20 cellular contexts compared by ENCODE assay signal in genomic region chr5:153187503-153187902, GRCh38.
"Had no signal": no experiment of that assay in that cellular context is flagged by ENCODE, and none has a peak within 500 bp of the region (broad histone marks: within the 10 kb centered on the region; RNA-seq: fewer than 3 reads in every experiment).

No MANE protein-coding gene starts in this region.

- DNase-seq: effector memory CD8-positive, alpha-beta T cell; glutamatergic neuron; immature natural killer cell; left cardiac atrium; left ventricle myocardium inferior; lower lobe of right lung; natural killer cell; posterior cingulate gyrus; spleen; stimulated activated CD4-positive, alpha-beta T cell treated with anti-CD3 and anti-CD28 coated beads, Interleukin-15, amount 100 ng/mL, for 24 hours; stimulated activated CD4-positive, alpha-beta T cell treated with anti-CD3 and anti-CD28 coated beads, Interleukin-1b, Interleukin-23, amount 100 ng/mL, for 48 hours; stimulated activated CD4-positive, alpha-beta T cell treated with anti-CD3 and anti-CD28 coated beads, Interleukin-4, amount 100 ng/mL, for 24 hours; tibial artery; upper lobe of left lung; uterus had no signal

- H3K4me1 ChIP-seq: esophagus muscularis mucosa, gastroesophageal sphincter, left ventricle myocardium inferior, lower lobe of right lung, spleen, tibial artery, upper lobe of left lung, uterus had no signal

- H3K4me3 ChIP-seq: esophagus muscularis mucosa, gastroesophageal sphincter, left ventricle myocardium inferior, lower lobe of right lung, spleen, tibial artery, upper lobe of left lung, uterus had no signal

- ATAC-seq: effector memory CD8-positive, alpha-beta T cell; gastroesophageal sphincter; left cardiac atrium; lower lobe of right lung; natural killer cell; sciatic nerve; stimulated activated memory B cell treated with anti-CD40 and anti-IgM and Interleukin-4, amounts not matched to agents 10 μg/mL and 1 μg/mL and 100 μg/mL, for 72 hours had no signal

- H3K27ac ChIP-seq: epithelial cell of prostate, esophagus muscularis mucosa, gastroesophageal sphincter, left ventricle myocardium inferior, lower lobe of right lung, spleen, tibial artery, upper lobe of left lung, uterus had no signal

- H3K27me3 ChIP-seq: esophagus muscularis mucosa, gastroesophageal sphincter, spleen, tibial artery, upper lobe of left lung, uterus had no signal

- H3K9me3 ChIP-seq: esophagus muscularis mucosa, gastroesophageal sphincter, left ventricle myocardium inferior, lower lobe of right lung, tibial artery, upper lobe of left lung, uterus had no signal

- H3K36me3 ChIP-seq: esophagus muscularis mucosa, gastroesophageal sphincter, left ventricle myocardium inferior, lower lobe of right lung, spleen, tibial artery, upper lobe of left lung, uterus had no signal
